Comparison of ENCODE assay signal across 7 cellular contexts in genomic region chr6:41071501-41071922, GRCh38. TPM values are rescaled to one million over a fixed set of nuclear protein-coding genes. Genes with fewer than 3 reads are reported as not detected.
DNase-seq lines count a peak whose midpoint lies in the region; ATAC-seq and TF ChIP-seq lines count a peak whose summit lies in the region.
"Had no signal": no experiment of that assay in that cellular context is flagged by ENCODE, and none has a peak within 500 bp of the region (broad histone marks: within the 10 kb centered on the region; RNA-seq: fewer than 3 reads in every experiment).

No MANE protein-coding gene starts in this region.

- peak overlapping the region; percentile 87 for H3K27ac ChIP-seq in SJCRH30
- H3K27ac ChIP-seq in heart right ventricle = peak overlapping the region; percentile 96 to 100 (median 100)
- H3K27ac ChIP-seq in urinary bladder (ENCODE audit: low read depth) = peak overlapping the region; percentile 100

- H3K36me3 ChIP-seq in SJCRH30 (peaks cover 3% of the 10 kb centered on the region; the same call in 1 of the 2 replicates), heart right ventricle (peaks cover 0 to 42% (median 18%) of the 10 kb centered on the region in 9 donors), urinary bladder (ENCODE audit: insufficient read depth) (peaks cover 3% of the 10 kb centered on the region)

- peak overlapping the region; percentile 96 for H3K4me3 ChIP-seq in SJCRH30
- H3K4me3 ChIP-seq in heart right ventricle = peak overlapping the region; percentile 48 to 98 (median 90)
- H3K4me3 ChIP-seq in urinary bladder (ENCODE audit: low read depth, low read length) = peak overlapping the region; percentile 56

- intact Hi-C loops in heart right ventricle (cut with DNase I) = loop anchor here in 2 of 10 donors (5.0 kb wide), 2 partner anchors 216 to 661 kb away; partner anchors contain the start of gene TREM1 (in 1 of the 2)

- H3K9me3 ChIP-seq in SJCRH30 (replicated peaks) = no peaks in the 10 kb centered on the region
- no peaks in the 10 kb centered on the region for H3K9me3 ChIP-seq in heart right ventricle

- DNase-seq in SJCRH30 (no peak), heart right ventricle (peak in 1 of 2 donors; percentile 80), hepatic stellate cell (ENCODE audit: low spot score) (no peak)
- no peak for DNase-seq in effector CD8-positive, alpha-beta T cell (lab: John Stamatoyannopoulos, UW)

- ATAC-seq in heart right ventricle = no peak

- 0 to 1% methylated on average over 16 of the region's 16 CpGs for WGBS in heart right ventricle, 2 donors
- under 1% methylated on average over 16 of the region's 16 CpGs for WGBS in urinary bladder

- TF ChIP-seq CTCF in heart right ventricle (IDR thresholded peaks at IDR 0.05) = peak in 3 of 9 donors; percentile 30 to 41 (median 35)

- TF ChIP-seq POLR2A in GM19099 (IDR thresholded peaks at IDR 0.05; ENCODE audit: extremely low read depth, insufficient read length, low read depth) = peak; percentile 67

- H3K4me1 ChIP-seq in SJCRH30 (peaks cover 4% of the 10 kb centered on the region; the same call in 1 of the 2 replicates), heart right ventricle (peaks cover 6 to 46% (median 38%) of the 10 kb centered on the region in 9 donors), urinary bladder (ENCODE audit: insufficient read depth) (no peaks in the 10 kb centered on the region)

- H3K27me3 ChIP-seq in SJCRH30 (no peaks in the 10 kb centered on the region), heart right ventricle (no peaks in the 10 kb centered on the region)

RNA-seq across cellular contexts. Expression of gene OARD1, which starts 0.6 kb away (rescaled TPM):
- 24.8 and 30.8 TPM in 2 replicates for total RNA-seq in SJCRH30 (2014; rRNA removed; shearing (Covaris generic))
- total RNA-seq in heart right ventricle (10 to 100 TPM; 13.7 to 24.7 (median 16.6) TPM), urinary bladder (16.9 TPM)
- polyA plus RNA-seq in heart right ventricle (10 to 100 TPM; 22.7 to 31.2 TPM), urinary bladder (26.3 TPM)

RNA-seq across cellular contexts. Expression of gene NFYA, which starts 1.3 kb away (rescaled TPM):
- total RNA-seq in SJCRH30 (2014; rRNA removed; shearing (Covaris generic)) = 32.4 and 33.3 TPM in 2 replicates
- total RNA-seq in heart right ventricle (10 to 100 TPM in 7 of 10 donors, 1 to 10 TPM in 3; 8.9 to 12.0 (median 10.5) TPM), urinary bladder (30.5 TPM)
- polyA plus RNA-seq in heart right ventricle (1 to 10 TPM; 4.2 to 6.1 TPM), urinary bladder (12.3 TPM)

RNA-seq across cellular contexts. Expression of gene APOBEC2, which starts 18.5 kb away (rescaled TPM):
- total RNA-seq in SJCRH30 (2014; rRNA removed; shearing (Covaris generic)) = 7.0 and 7.7 TPM in 2 replicates
- 100 to 1,000 TPM; 174 to 307 (median 224) TPM for total RNA-seq in heart right ventricle
- polyA plus RNA-seq in heart right ventricle = 100 to 1,000 TPM in 1 of 2 donors, 10 to 100 TPM in 1; 79.0 to 134 TPM
- 11.4 TPM for total RNA-seq in urinary bladder
- 0.41 TPM for polyA plus RNA-seq in urinary bladder
- total RNA-seq: dermis microvascular lymphatic vessel endothelial cell had no signal

RNA-seq across cellular contexts. Expression of gene TSPO2, which starts 29.2 kb away (rescaled TPM):
- total RNA-seq in SJCRH30 (2014; rRNA removed; shearing (Covaris generic)) = not detected in 2 replicates
- total RNA-seq in heart right ventricle (not detected), urinary bladder (not detected)
- polyA plus RNA-seq in heart right ventricle (not detected), urinary bladder (not detected)
- total RNA-seq: dermis microvascular lymphatic vessel endothelial cell had no signal

RNA-seq across cellular contexts. Expression of gene UNC5CL, which starts 32.5 kb away (rescaled TPM):
- 0.23 and 0.40 TPM in 2 replicates for total RNA-seq in SJCRH30 (2014; rRNA removed; shearing (Covaris generic))
- under 1 TPM; 0.19 to 0.81 (median 0.45) TPM for total RNA-seq in heart right ventricle
- polyA plus RNA-seq in heart right ventricle = 1 to 10 TPM in 1 of 2 donors, under 1 TPM in 1; 0.42 to 1.9 TPM
- 0.37 TPM for total RNA-seq in urinary bladder
- 0.87 TPM for polyA plus RNA-seq in urinary bladder

Comparison
In these comparisons a context has a peak if more than half of its experiments do, and no peak if none do; other contexts are left out.
1. RNA of gene APOBEC2, which starts 18.5 kb away (total RNA-seq): 174 to 307 TPM in heart right ventricle; 11.4 TPM in urinary bladder (single experiment) and 7.0 to 7.7 TPM in SJCRH30; every median in the first group is over 10 times any median in the second.
2. Peak in every context shown above with its lines, with median percentiles within 50 percentile points of each other: H3K27ac ChIP-seq and H3K4me3 ChIP-seq.